In the genomic region with DNA sequence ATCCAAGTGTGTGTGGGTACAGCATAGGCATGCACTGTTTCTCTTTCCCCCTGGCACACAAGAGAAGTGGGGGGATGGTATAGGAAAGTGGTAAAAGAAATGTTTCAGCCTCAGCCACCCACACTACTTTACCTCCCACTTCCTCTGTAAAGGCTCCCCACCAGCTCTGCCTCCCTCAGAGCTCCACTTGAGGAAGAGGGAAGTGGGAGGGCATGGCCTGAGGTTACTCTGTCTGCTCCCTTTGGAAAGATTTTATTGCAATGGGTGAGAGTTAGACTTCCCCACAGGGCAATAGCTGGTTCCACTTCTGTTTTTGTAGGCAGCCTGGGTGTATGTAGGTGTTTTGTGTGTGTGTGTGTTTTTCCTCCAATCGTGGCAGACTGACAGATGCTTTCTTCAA, we compare ENCODE assay signal across 8 cellular contexts.
DNase-seq lines count a peak whose midpoint lies in the region; ATAC-seq and TF ChIP-seq lines count a peak whose summit lies in the region.

No MANE protein-coding gene starts in this region.

- WGBS in heart left ventricle, 4 donors = 38 to 61% (median 49%) methylated on average over 1 of the region's 1 CpG

- ATAC-seq in heart left ventricle = peak; percentile 58 to 87 (median 67)
- ATAC-seq in HG03460 (IDR thresholded peaks at IDR 0.05; ENCODE audit: unreplicated experiment) = peak; percentile 64
- no peak for ATAC-seq in SK-N-SH treated with all-trans-retinoic acid at 6 μM for 48 hours
- ATAC-seq in foreskin keratinocyte = no peak

- no peak for TF ChIP-seq CTCF in heart left ventricle (IDR thresholded peaks at IDR 0.05)
- TF ChIP-seq CTCF in left ventricle myocardium inferior (IDR thresholded peaks at IDR 0.05; ENCODE audit: borderline replicate concordance) = no peak
- TF ChIP-seq CTCF in foreskin keratinocyte (conservative IDR thresholded peaks at IDR 0.05) = no peak

- TF ChIP-seq POLR2A in heart left ventricle (IDR thresholded peaks at IDR 0.05) = no peak

- peaks cover 0 to 23% (median 0%) of the 10 kb centered on the region in 12 donors for H3K4me1 ChIP-seq in heart left ventricle
- no peaks in the 10 kb centered on the region for H3K4me1 ChIP-seq in left ventricle myocardium inferior
- H3K4me1 ChIP-seq in foreskin keratinocyte = peaks cover 15% of the 10 kb centered on the region

- intact Hi-C loops in heart left ventricle (cut with DNase I) (no loop called here), left ventricle myocardium inferior (cut with micrococcal nuclease) (no loop called here)

- H3K36me3 ChIP-seq in heart left ventricle (peaks cover 0 to 20% (median 10%) of the 10 kb centered on the region in 9 donors), left ventricle myocardium inferior (peaks cover 20% of the 10 kb centered on the region)

- H3K9me3 ChIP-seq in heart left ventricle (no peaks in the 10 kb centered on the region), left ventricle myocardium inferior (replicated peaks) (no peaks in the 10 kb centered on the region)

- H3K27me3 ChIP-seq in heart left ventricle (no peaks in the 10 kb centered on the region), left ventricle myocardium inferior (ENCODE audit: low read depth) (no peaks in the 10 kb centered on the region), foreskin keratinocyte (no peaks in the 10 kb centered on the region)

- H3K27ac ChIP-seq in heart left ventricle (peak overlapping the region in 1 of 12 donors; percentile 24), left ventricle myocardium inferior (replicated peaks) (no peak overlapping the region), cingulate gyrus (ENCODE audit: low read depth, low read length) (peak overlapping the region; percentile 30), foreskin keratinocyte (no peak overlapping the region)

- DNase-seq in heart left ventricle (peak in 1 of 5 donors; percentile 37), left ventricle myocardium inferior (no peak), DMS153 treated with DMSO at 0.1 percent for 48 hours (lab: John Stamatoyannopoulos, UW; ENCODE audit: unreplicated experiment) (no peak), foreskin keratinocyte (no peak), H4 (ENCODE audit: low spot score) (no peak)

- H3K4me3 ChIP-seq in heart left ventricle = no peak overlapping the region
- H3K4me3 ChIP-seq in left ventricle myocardium inferior = no peak overlapping the region

TF ChIP-seq in SK-N-SH treated with all-trans-retinoic acid at 6 μM for 48 hours, 23 proteins besides CTCF, POLR2A, EP300 and RAD21:
- TF ChIP-seq TOX (CRISPR knock-in tag; IDR thresholded peaks at IDR 0.05; ENCODE audit: borderline replicate concordance) (no peak), ZNF70 (CRISPR knock-in tag; IDR thresholded peaks at IDR 0.05) (no peak), SNAI2 (CRISPR knock-in tag; IDR thresholded peaks at IDR 0.05) (no peak), CSDC2 (CRISPR knock-in tag; IDR thresholded peaks at IDR 0.05) (no peak), TCF4 (CRISPR knock-in tag; IDR thresholded peaks at IDR 0.05; ENCODE audit: borderline replicate concordance) (no peak), GLIS3 (CRISPR knock-in tag; IDR thresholded peaks at IDR 0.05) (no peak), BACH2 (CRISPR knock-in tag; IDR thresholded peaks at IDR 0.05; ENCODE audit: borderline replicate concordance) (no peak), ISL1 (CRISPR knock-in tag; IDR thresholded peaks at IDR 0.05) (no peak), ARNTL (CRISPR knock-in tag; IDR thresholded peaks at IDR 0.05; ENCODE audit: borderline replicate concordance, low read depth) (no peak), ESRRG (CRISPR knock-in tag; IDR thresholded peaks at IDR 0.05) (no peak), ZFP3 (CRISPR knock-in tag; IDR thresholded peaks at IDR 0.05) (no peak), ZC3H10 (CRISPR knock-in tag; IDR thresholded peaks at IDR 0.05) (no peak)
- TF ChIP-seq, protein P1, sequence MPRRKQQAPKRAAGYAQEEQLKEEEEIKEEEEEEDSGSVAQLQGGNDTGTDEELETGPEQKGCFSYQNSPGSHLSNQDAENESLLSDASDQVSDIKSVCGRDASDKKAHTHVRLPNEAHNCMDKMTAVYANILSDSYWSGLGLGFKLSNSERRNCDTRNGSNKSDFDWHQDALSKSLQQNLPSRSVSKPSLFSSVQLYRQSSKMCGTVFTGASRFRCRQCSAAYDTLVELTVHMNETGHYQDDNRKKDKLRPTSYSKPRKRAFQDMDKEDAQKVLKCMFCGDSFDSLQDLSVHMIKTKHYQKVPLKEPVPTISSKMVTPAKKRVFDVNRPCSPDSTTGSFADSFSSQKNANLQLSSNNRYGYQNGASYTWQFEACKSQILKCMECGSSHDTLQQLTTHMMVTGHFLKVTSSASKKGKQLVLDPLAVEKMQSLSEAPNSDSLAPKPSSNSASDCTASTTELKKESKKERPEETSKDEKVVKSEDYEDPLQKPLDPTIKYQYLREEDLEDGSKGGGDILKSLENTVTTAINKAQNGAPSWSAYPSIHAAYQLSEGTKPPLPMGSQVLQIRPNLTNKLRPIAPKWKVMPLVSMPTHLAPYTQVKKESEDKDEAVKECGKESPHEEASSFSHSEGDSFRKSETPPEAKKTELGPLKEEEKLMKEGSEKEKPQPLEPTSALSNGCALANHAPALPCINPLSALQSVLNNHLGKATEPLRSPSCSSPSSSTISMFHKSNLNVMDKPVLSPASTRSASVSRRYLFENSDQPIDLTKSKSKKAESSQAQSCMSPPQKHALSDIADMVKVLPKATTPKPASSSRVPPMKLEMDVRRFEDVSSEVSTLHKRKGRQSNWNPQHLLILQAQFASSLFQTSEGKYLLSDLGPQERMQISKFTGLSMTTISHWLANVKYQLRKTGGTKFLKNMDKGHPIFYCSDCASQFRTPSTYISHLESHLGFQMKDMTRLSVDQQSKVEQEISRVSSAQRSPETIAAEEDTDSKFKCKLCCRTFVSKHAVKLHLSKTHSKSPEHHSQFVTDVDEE (CRISPR knock-in tag; IDR thresholded peaks at IDR 0.05) = no peak
- TF ChIP-seq, protein P2, sequence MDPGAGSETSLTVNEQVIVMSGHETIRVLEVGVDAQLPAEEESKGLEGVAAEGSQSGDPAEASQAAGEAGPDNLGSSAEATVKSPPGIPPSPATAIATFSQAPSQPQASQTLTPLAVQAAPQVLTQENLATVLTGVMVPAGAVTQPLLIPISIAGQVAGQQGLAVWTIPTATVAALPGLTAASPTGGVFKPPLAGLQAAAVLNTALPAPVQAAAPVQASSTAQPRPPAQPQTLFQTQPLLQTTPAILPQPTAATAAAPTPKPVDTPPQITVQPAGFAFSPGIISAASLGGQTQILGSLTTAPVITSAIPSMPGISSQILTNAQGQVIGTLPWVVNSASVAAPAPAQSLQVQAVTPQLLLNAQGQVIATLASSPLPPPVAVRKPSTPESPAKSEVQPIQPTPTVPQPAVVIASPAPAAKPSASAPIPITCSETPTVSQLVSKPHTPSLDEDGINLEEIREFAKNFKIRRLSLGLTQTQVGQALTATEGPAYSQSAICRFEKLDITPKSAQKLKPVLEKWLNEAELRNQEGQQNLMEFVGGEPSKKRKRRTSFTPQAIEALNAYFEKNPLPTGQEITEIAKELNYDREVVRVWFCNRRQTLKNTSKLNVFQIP (CRISPR knock-in tag; IDR thresholded peaks at IDR 0.05; ENCODE audit: borderline replicate concordance, low read depth) = no peak
- TF ChIP-seq, protein P3, sequence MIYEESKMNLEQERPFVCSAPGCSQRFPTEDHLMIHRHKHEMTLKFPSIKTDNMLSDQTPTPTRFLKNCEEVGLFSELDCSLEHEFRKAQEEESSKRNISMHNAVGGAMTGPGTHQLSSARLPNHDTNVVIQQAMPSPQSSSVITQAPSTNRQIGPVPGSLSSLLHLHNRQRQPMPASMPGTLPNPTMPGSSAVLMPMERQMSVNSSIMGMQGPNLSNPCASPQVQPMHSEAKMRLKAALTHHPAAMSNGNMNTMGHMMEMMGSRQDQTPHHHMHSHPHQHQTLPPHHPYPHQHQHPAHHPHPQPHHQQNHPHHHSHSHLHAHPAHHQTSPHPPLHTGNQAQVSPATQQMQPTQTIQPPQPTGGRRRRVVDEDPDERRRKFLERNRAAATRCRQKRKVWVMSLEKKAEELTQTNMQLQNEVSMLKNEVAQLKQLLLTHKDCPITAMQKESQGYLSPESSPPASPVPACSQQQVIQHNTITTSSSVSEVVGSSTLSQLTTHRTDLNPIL (CRISPR knock-in tag; IDR thresholded peaks at IDR 0.05; ENCODE audit: low read depth) = no peak

Comparison
In these comparisons a context has a peak if more than half of its experiments do, and no peak if none do; other contexts are left out.
1. ATAC-seq: peak in heart left ventricle (4 of 4) and HG03460 (single experiment); none in SK-N-SH treated with all-trans-retinoic acid at 6 μM for 48 hours (single experiment) and foreskin keratinocyte (single experiment).